ENCODE assay signal across 1 cellular context in genomic region chr15:67062365-67062985, GRCh38.
TF ChIP-seq lines count a peak whose summit lies in the region.

No MANE protein-coding gene starts in this region.

TF ChIP-seq in HepG2, 621 proteins besides CTCF, POLR2A, EP300 and RAD21 (continued from another document and continues in another):
- TF ChIP-seq FOXA1 (IDR thresholded peaks at IDR 0.05) (no peak), FOXA1 (CRISPR knock-in tag; IDR thresholded peaks at IDR 0.05) (no peak), DRAP1 (CRISPR knock-in tag; IDR thresholded peaks at IDR 0.05) (peak; percentile 93), YY1 (IDR thresholded peaks at IDR 0.05; ENCODE audit: insufficient read depth, insufficient replicate concordance, low read depth, low read length) (no peak), MNT (IDR thresholded peaks at IDR 0.05) (no peak), ASH2L (IDR thresholded peaks at IDR 0.05; ENCODE audit: insufficient read length, low read depth, low read length) (peak; percentile 85), XRCC5 (optimal IDR thresholded peaks at IDR 0.05; ENCODE audit: low read length) (peak; percentile 14), REL (CRISPR knock-in tag; conservative IDR thresholded peaks at IDR 0.05) (0 out of 2 replicates have a peak, but pooled peaks have one; percentile 26), KDM3A (CRISPR knock-in tag; IDR thresholded peaks at IDR 0.05; ENCODE audit: low read depth) (peak; percentile 36; the same call in 1 of the 2 replicates), ZNF674 (CRISPR knock-in tag; IDR thresholded peaks at IDR 0.05; ENCODE audit: low read depth) (no peak), ZNF414 (CRISPR knock-in tag; IDR thresholded peaks at IDR 0.05) (0 out of 2 replicates have a peak, but pooled peaks have one; percentile 39), MYPOP (CRISPR knock-in tag; IDR thresholded peaks at IDR 0.05) (no peak), RBAK (CRISPR knock-in tag; IDR thresholded peaks at IDR 0.05) (0 out of 2 replicates have a peak, but pooled peaks have one; percentile 29), ZNF629 (CRISPR knock-in tag; conservative IDR thresholded peaks at IDR 0.05) (peak; percentile 92), FOXO1 (CRISPR knock-in tag; IDR thresholded peaks at IDR 0.05) (peak; percentile 26; the same call in 1 of the 2 replicates), ZSCAN21 (CRISPR knock-in tag; IDR thresholded peaks at IDR 0.05; ENCODE audit: borderline replicate concordance) (no peak), ZNF34 (CRISPR knock-in tag; IDR thresholded peaks at IDR 0.05; ENCODE audit: borderline replicate concordance) (no peak), STAG1 (CRISPR knock-in tag; IDR thresholded peaks at IDR 0.05) (peak; percentile 40), KDM6A (CRISPR knock-in tag; IDR thresholded peaks at IDR 0.05; ENCODE audit: low read depth) (peak; percentile 76), HMGXB4 (CRISPR knock-in tag; IDR thresholded peaks at IDR 0.05; ENCODE audit: borderline replicate concordance in 1 of 2, low read depth in 1 of 2) (no peak; a peak in 1 of 4 replicates), NFYB (CRISPR knock-in tag; IDR thresholded peaks at IDR 0.05) (no peak), ZNF563 (CRISPR knock-in tag; IDR thresholded peaks at IDR 0.05) (no peak), UBTF (CRISPR knock-in tag; IDR thresholded peaks at IDR 0.05) (peak; percentile 44; the same call in 1 of the 2 replicates), TGIF2 (CRISPR knock-in tag; IDR thresholded peaks at IDR 0.05) (no peak; the same call in 1 of the 2 replicates), MTF2 (CRISPR knock-in tag; IDR thresholded peaks at IDR 0.05; ENCODE audit: borderline replicate concordance) (no peak), KLF9 (CRISPR knock-in tag; IDR thresholded peaks at IDR 0.05; ENCODE audit: low read depth) (no peak), ZNF737 (CRISPR knock-in tag; IDR thresholded peaks at IDR 0.05; ENCODE audit: borderline replicate concordance) (no peak), HNRNPUL1 (IDR thresholded peaks at IDR 0.05; ENCODE audit: low read depth, low read length) (no peak), ZNF33A (CRISPR knock-in tag; IDR thresholded peaks at IDR 0.05; ENCODE audit: borderline replicate concordance) (no peak), ZNF550 (CRISPR knock-in tag; IDR thresholded peaks at IDR 0.05; ENCODE audit: borderline replicate concordance) (0 out of 2 replicates have a peak, but pooled peaks have one; percentile 44), ZNF678 (CRISPR knock-in tag; IDR thresholded peaks at IDR 0.05) (no peak), MAX (IDR thresholded peaks at IDR 0.05) (no peak; the same call in 1 of the 2 replicates), ETV5 (CRISPR knock-in tag; IDR thresholded peaks at IDR 0.05; ENCODE audit: borderline replicate concordance) (no peak), ELF3 (CRISPR knock-in tag; IDR thresholded peaks at IDR 0.05) (no peak; the same call in 1 of the 2 replicates), ZFP1 (CRISPR knock-in tag; IDR thresholded peaks at IDR 0.05) (0 out of 2 replicates have a peak, but pooled peaks have one; percentile 37), THYN1 (CRISPR knock-in tag; IDR thresholded peaks at IDR 0.05; ENCODE audit: borderline replicate concordance, low read depth) (no peak), CENPBD1 (CRISPR knock-in tag; IDR thresholded peaks at IDR 0.05; ENCODE audit: borderline replicate concordance, low read depth) (no peak), ATF4 (CRISPR knock-in tag; IDR thresholded peaks at IDR 0.05) (peak in 1 of 2 experiments; percentile 44; a peak in 1 of 4 replicates), ZNF704 (CRISPR knock-in tag; IDR thresholded peaks at IDR 0.05; ENCODE audit: borderline replicate concordance) (no peak), ZNF660 (CRISPR knock-in tag; IDR thresholded peaks at IDR 0.05; ENCODE audit: borderline replicate concordance, low read depth) (no peak), ZNF44 (CRISPR knock-in tag; IDR thresholded peaks at IDR 0.05) (no peak), ZBTB1 (CRISPR knock-in tag; IDR thresholded peaks at IDR 0.05; ENCODE audit: borderline replicate concordance) (no peak), ZNF382 (CRISPR knock-in tag; IDR thresholded peaks at IDR 0.05; ENCODE audit: borderline replicate concordance) (no peak), ZNF143 (CRISPR knock-in tag; IDR thresholded peaks at IDR 0.05) (no peak), SUZ12 (IDR thresholded peaks at IDR 0.05; ENCODE audit: low read depth, low read length) (no peak), ZNF781 (CRISPR knock-in tag; IDR thresholded peaks at IDR 0.05; ENCODE audit: borderline replicate concordance, not compliant biosample characterization) (peak; percentile 74), HIC2 (CRISPR knock-in tag; IDR thresholded peaks at IDR 0.05; ENCODE audit: low read depth) (no peak), POLR2G (IDR thresholded peaks at IDR 0.05; ENCODE audit: low read depth, low read length) (peak; percentile 85)
- TF ChIP-seq, protein P1, sequence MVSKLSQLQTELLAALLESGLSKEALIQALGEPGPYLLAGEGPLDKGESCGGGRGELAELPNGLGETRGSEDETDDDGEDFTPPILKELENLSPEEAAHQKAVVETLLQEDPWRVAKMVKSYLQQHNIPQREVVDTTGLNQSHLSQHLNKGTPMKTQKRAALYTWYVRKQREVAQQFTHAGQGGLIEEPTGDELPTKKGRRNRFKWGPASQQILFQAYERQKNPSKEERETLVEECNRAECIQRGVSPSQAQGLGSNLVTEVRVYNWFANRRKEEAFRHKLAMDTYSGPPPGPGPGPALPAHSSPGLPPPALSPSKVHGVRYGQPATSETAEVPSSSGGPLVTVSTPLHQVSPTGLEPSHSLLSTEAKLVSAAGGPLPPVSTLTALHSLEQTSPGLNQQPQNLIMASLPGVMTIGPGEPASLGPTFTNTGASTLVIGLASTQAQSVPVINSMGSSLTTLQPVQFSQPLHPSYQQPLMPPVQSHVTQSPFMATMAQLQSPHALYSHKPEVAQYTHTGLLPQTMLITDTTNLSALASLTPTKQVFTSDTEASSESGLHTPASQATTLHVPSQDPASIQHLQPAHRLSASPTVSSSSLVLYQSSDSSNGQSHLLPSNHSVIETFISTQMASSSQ (IDR thresholded peaks at IDR 0.05; ENCODE audit: low read depth): peak; percentile 91
- TF ChIP-seq, protein P1 (CRISPR knock-in tag; IDR thresholded peaks at IDR 0.05; ENCODE audit: borderline replicate concordance): peak; percentile 96
